Comparison of ENCODE assay signal across 7 cellular contexts in genomic region chr9:62810318-62810717, GRCh38.
DNase-seq lines count a peak whose midpoint lies in the region; TF ChIP-seq lines count a peak whose summit lies in the region.
"Not testable (repeated sequence)": the region's sequence is repeated elsewhere in the genome, so short reads cannot be mapped to it uniquely, and the experiment has no call there.

No MANE protein-coding gene starts in this region.

- not testable (repeated sequence) for H3K4me3 ChIP-seq in Karpas-422 (ENCODE audit: low read length); astrocyte of the spinal cord (ENCODE audit: low read depth, low read length); esophagus muscularis mucosa

- TF ChIP-seq CTCF in astrocyte of the spinal cord (IDR thresholded peaks at IDR 0.05; ENCODE audit: low read depth, low read length); esophagus muscularis mucosa (IDR thresholded peaks at IDR 0.05); neural crest cell (conservative IDR thresholded peaks at IDR 0.05): not testable (repeated sequence)

- in situ Hi-C loops in astrocyte of the spinal cord (cut with HindIII; ENCODE audit: low sequenced_read_pairs), result not testable (repeated sequence)

- H3K36me3 Mint-ChIP-seq in IgD-negative memory B cell, result peaks cover 12% of the 10 kb centered on the region
- not testable (repeated sequence) for H3K36me3 Mint-ChIP-seq in activated CD4-positive, alpha-beta T cell treated with anti-CD3 and anti-CD28 coated beads, Interleukin-2, amount 10 ng/mL, durations not matched to agents 24 days and 14 days (ENCODE audit: low read depth); neural crest cell (ENCODE audit: low read depth)

- not testable (repeated sequence) for H3K4me3 Mint-ChIP-seq in IgD-negative memory B cell; activated CD4-positive, alpha-beta T cell treated with anti-CD3 and anti-CD28 coated beads, Interleukin-2, amount 10 ng/mL, durations not matched to agents 24 days and 14 days
- peak overlapping the region; percentile 39 for H3K4me3 Mint-ChIP-seq in neural crest cell

- DNase-seq in Karpas-422 (peak; percentile 7), SK-N-DZ (ENCODE audit: low spot score) (peak; percentile 20), astrocyte of the spinal cord (ENCODE audit: low read depth, low spot score) (peak; percentile 0), esophagus muscularis mucosa (ENCODE audit: extremely low spot score) (peak; percentile 85)
- peak; percentile 53 for DNase-seq in activated CD4-positive, alpha-beta T cell treated with anti-CD3 and anti-CD28 coated beads, Interleukin-2, amount 10 ng/mL, durations not matched to agents 24 days and 14 days
- not testable (repeated sequence) for DNase-seq in neural crest cell (ENCODE audit: low read depth, low spot score)

- not testable (repeated sequence) for TF ChIP-seq POLR2A in esophagus muscularis mucosa (IDR thresholded peaks at IDR 0.05; ENCODE audit: low read depth)

- H3K27ac Mint-ChIP-seq in IgD-negative memory B cell, result peak overlapping the region in 2 of 3 donors; percentile 4 to 42
- not testable (repeated sequence) for H3K27ac Mint-ChIP-seq in activated CD4-positive, alpha-beta T cell treated with anti-CD3 and anti-CD28 coated beads, Interleukin-2, amount 10 ng/mL, durations not matched to agents 24 days and 14 days; neural crest cell (ENCODE audit: unreplicated experiment)

- TF ChIP-seq EP300 in esophagus muscularis mucosa (IDR thresholded peaks at IDR 0.05), result not testable (repeated sequence)

- not testable (repeated sequence) for H3K27me3 ChIP-seq in Karpas-422 (ENCODE audit: low read length)
- peaks cover 0 to 41% (median 0%) of the 10 kb centered on the region in 4 donors for H3K27me3 ChIP-seq in esophagus muscularis mucosa

- intact Hi-C loops in activated CD4-positive, alpha-beta T cell treated with anti-CD3 and anti-CD28 coated beads, Interleukin-2, amount 10 ng/mL, durations not matched to agents 24 days and 14 days (cut with micrococcal nuclease); esophagus muscularis mucosa (cut with DNase I): not testable (repeated sequence)

- not testable (repeated sequence) for H3K4me1 ChIP-seq in Karpas-422 (ENCODE audit: low read length); esophagus muscularis mucosa

- not testable (repeated sequence) for H3K9me2 ChIP-seq in Karpas-422 (replicated peaks; ENCODE audit: insufficient read depth, low read length)

- H3K36me3 ChIP-seq in Karpas-422 (ENCODE audit: insufficient read depth, low read length); esophagus muscularis mucosa: not testable (repeated sequence)

- not testable (repeated sequence) for H3K79me2 ChIP-seq in Karpas-422 (ENCODE audit: low read length)

- not testable (repeated sequence) for H3K9ac ChIP-seq in Karpas-422 (ENCODE audit: low read length)

- not testable (repeated sequence) for H2AFZ ChIP-seq in Karpas-422 (ENCODE audit: low read length)

- H3K27me3 Mint-ChIP-seq in IgD-negative memory B cell, result not testable (repeated sequence)
- peaks cover 37% of the 10 kb centered on the region for H3K27me3 Mint-ChIP-seq in activated CD4-positive, alpha-beta T cell treated with anti-CD3 and anti-CD28 coated beads, Interleukin-2, amount 10 ng/mL, durations not matched to agents 24 days and 14 days
- H3K27me3 Mint-ChIP-seq in neural crest cell (ENCODE audit: low read depth), result peaks cover 70% of the 10 kb centered on the region

- whole genome bisulfite sequencing in esophagus muscularis mucosa, result 44% methylated on average over 4 of the region's 6 CpGs

- not testable (repeated sequence) for H3K4me1 Mint-ChIP-seq in IgD-negative memory B cell; activated CD4-positive, alpha-beta T cell treated with anti-CD3 and anti-CD28 coated beads, Interleukin-2, amount 10 ng/mL, durations not matched to agents 24 days and 14 days; neural crest cell

- not testable (repeated sequence) for H3K9me3 ChIP-seq in Karpas-422 (ENCODE audit: low read length); esophagus muscularis mucosa

- not testable (repeated sequence) for H3K4me2 ChIP-seq in Karpas-422 (ENCODE audit: low read depth, low read length, poor library complexity, severe bottlenecking)

- H4K20me1 ChIP-seq in Karpas-422 (ENCODE audit: insufficient read depth, low read depth, low read length), result not testable (repeated sequence)

- not testable (repeated sequence) for H3K9me3 Mint-ChIP-seq in IgD-negative memory B cell; activated CD4-positive, alpha-beta T cell treated with anti-CD3 and anti-CD28 coated beads, Interleukin-2, amount 10 ng/mL, durations not matched to agents 24 days and 14 days; neural crest cell

- not testable (repeated sequence) for H3K27ac ChIP-seq in Karpas-422 (ENCODE audit: low read length); esophagus muscularis mucosa (replicated peaks in 1 of 4)
